In genomic region chr2:26818972-26819371, GRCh38 we compare ENCODE assay signal across 33 cellular contexts. TPM values are rescaled to one million over a fixed set of nuclear protein-coding genes. Genes with fewer than 3 reads are reported as not detected.
"Had no signal": no experiment of that assay in that cellular context is flagged by ENCODE, and none has a peak within 500 bp of the region (broad histone marks: within the 10 kb centered on the region; RNA-seq: fewer than 3 reads in every experiment).

No MANE protein-coding gene starts in this region.

- H3K4me1 Mint-ChIP-seq: mesothelial cell of epicardium; natural killer cell; stimulated activated naive B cell treated with anti-CD40 and anti-IgM and Interleukin-4, amounts not matched to agents 10 μg/mL and 1 μg/mL and 100 μg/mL, for 72 hours had no signal

- H3K4me1 ChIP-seq: left ventricle myocardium inferior, neural progenitor cell, parathyroid adenoma, psoas muscle, right atrium auricular region, stomach, suprapubic skin, upper lobe of right lung had no signal

- H3K27me3 ChIP-seq: hepatocyte, neural progenitor cell, right atrium auricular region, upper lobe of right lung had no signal

- H3K27ac Mint-ChIP-seq: mesothelial cell of epicardium; natural killer cell; nephron progenitor cell; neural progenitor cell; stimulated activated naive B cell treated with anti-CD40 and anti-IgM and Interleukin-4, amounts not matched to agents 10 μg/mL and 1 μg/mL and 100 μg/mL, for 72 hours had no signal

- H3K36me3 Mint-ChIP-seq: mesothelial cell of epicardium; naive B cell; natural killer cell; neural progenitor cell; stimulated activated naive B cell treated with anti-CD40 and anti-IgM and Interleukin-4, amounts not matched to agents 10 μg/mL and 1 μg/mL and 100 μg/mL, for 72 hours had no signal

- H3K36me3 ChIP-seq: left ventricle myocardium inferior, neural progenitor cell, neutrophil, right atrium auricular region, stomach, suprapubic skin, thoracic aorta, tibial artery, upper lobe of right lung had no signal

- H3K9me3 Mint-ChIP-seq: mesothelial cell of epicardium, natural killer cell had no signal

- ATAC-seq: natural killer cell; psoas muscle; sciatic nerve; stimulated activated naive B cell treated with anti-CD40 and anti-IgM and Interleukin-4, amounts not matched to agents 10 μg/mL and 1 μg/mL and 100 μg/mL, for 72 hours; stimulated activated naive CD8-positive, alpha-beta T cell treated with anti-CD3 and anti-CD28 coated beads, Interleukin-15, Interleukin-2, amounts not matched to agents 100 U/mL and 50 U/mL, for 24 hours had no signal

- H3K4me2 ChIP-seq: hepatocyte, neural progenitor cell had no signal

- H3K4me3 ChIP-seq: hepatocyte, left ventricle myocardium inferior, lung, neural progenitor cell, psoas muscle, right atrium auricular region, skin epidermis, stomach, suprapubic skin, thoracic aorta, tibial artery, upper lobe of right lung had no signal

- H3K79me2 ChIP-seq: hepatocyte, parathyroid adenoma had no signal

- H2AFZ ChIP-seq: hepatocyte, neural progenitor cell, parathyroid adenoma had no signal

- H3K9ac ChIP-seq: neural progenitor cell, parathyroid adenoma had no signal

- H3K27ac ChIP-seq: hepatocyte, left ventricle myocardium inferior, neural progenitor cell, neutrophil, parathyroid adenoma, psoas muscle, right atrium auricular region, skin epidermis, stomach, suprapubic skin, thoracic aorta, tibial artery, upper lobe of right lung had no signal

- DNase-seq: islet precursor cell; left ventricle myocardium inferior; mesendoderm; naive B cell; natural killer cell; nephron progenitor cell; occipital lobe; psoas muscle; stimulated activated CD4-positive, alpha-beta T cell treated with anti-CD3 and anti-CD28 coated beads, Interleukin-12 subunit alpha, Interleukin-12 subunit beta, amount 100 ng/mL, for 4 hours; stimulated activated CD4-positive, alpha-beta T cell treated with anti-CD3 and anti-CD28 coated beads, Interleukin-15, amount 100 ng/mL, for 24 hours; stimulated activated CD4-positive, alpha-beta T cell treated with anti-CD3 and anti-CD28 coated beads, Interleukin-2, amount 100 ng/mL, for 24 hours; stimulated activated CD4-positive, alpha-beta T cell treated with anti-CD3 and anti-CD28 coated beads, Interleukin-4, amount 100 ng/mL, for 1 hour; stimulated activated naive B cell treated with anti-CD40 and anti-IgM and Interleukin-4, amounts not matched to agents 10 μg/mL and 1 μg/mL and 100 μg/mL, for 72 hours; stimulated activated naive CD8-positive, alpha-beta T cell treated with anti-CD3 and anti-CD28 coated beads, Interleukin-15, Interleukin-2, amounts not matched to agents 100 U/mL and 50 U/mL, for 24 hours; stomach; tibial artery; trophoblast cell; upper lobe of right lung had no signal

- H3K4me3 Mint-ChIP-seq: mesothelial cell of epicardium; natural killer cell; nephron progenitor cell; neural progenitor cell; stimulated activated naive B cell treated with anti-CD40 and anti-IgM and Interleukin-4, amounts not matched to agents 10 μg/mL and 1 μg/mL and 100 μg/mL, for 72 hours had no signal

- H3K9me3 ChIP-seq: left ventricle myocardium inferior, neutrophil, psoas muscle, right atrium auricular region, stomach, suprapubic skin, thoracic aorta, tibial artery, upper lobe of right lung had no signal

RNA-seq across cellular contexts. Expression of gene DPYSL5, which starts 29.0 kb away (rescaled TPM):
- total RNA-seq: left ventricle myocardium inferior, lower leg skin, mononuclear cell, natural killer cell, posterior vena cava, renal cortical epithelial cell, sciatic nerve, suprapubic skin, thoracic aorta, upper lobe of right lung had no signal
- polyA plus RNA-seq: lung had no signal

RNA-seq across cellular contexts. Expression of gene CENPA, which starts 33.1 kb away (rescaled TPM):
- total RNA-seq: psoas muscle, thoracic aorta had no signal
